In the genomic region with DNA sequence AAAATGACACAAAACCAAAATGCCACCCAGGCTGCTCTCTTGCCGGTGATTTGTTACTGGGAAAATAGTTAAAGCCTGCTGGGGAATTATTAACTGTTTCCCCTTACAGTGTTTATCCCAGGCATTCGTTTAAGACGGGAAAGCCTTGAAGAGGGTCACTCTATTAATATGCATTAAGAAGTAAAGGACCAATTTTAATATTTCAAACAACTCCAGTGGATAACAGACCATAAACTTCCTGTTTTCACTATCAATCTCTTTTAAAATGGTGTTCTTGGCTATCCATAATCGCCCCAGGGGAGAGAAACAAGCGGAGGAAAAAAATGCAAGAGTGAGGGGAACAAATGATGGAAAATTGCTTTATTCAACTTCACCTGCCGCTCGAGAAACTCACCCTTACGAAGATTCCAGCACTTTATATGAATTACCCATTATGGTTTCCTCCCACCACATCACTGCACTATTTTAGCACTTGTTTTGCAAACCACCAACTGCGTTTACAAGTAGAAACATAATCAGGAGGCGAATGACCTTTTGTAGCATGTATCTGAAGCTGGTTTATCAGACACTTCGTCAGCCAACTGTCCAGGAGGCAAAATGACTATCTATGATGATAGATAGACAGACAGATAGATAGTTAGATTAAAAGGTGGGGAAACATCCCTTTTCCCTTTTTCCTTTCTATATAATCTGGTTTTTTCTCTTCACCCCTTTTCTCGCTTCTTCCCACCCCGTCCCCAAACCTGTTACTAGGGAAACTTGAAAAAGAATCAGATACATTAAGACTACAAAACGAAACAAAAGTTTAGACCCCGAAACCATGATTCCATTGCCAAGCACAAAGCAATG, we compare ENCODE assay signal across 8 cellular contexts. TPM values are rescaled to one million over a fixed set of nuclear protein-coding genes. Genes with fewer than 3 reads are reported as not detected.
DNase-seq lines count a peak whose midpoint lies in the region; ATAC-seq and TF ChIP-seq lines count a peak whose summit lies in the region.

No MANE protein-coding gene starts in this region.

- no peak for TF ChIP-seq CTCF in heart right ventricle (IDR thresholded peaks at IDR 0.05)
- no peak for TF ChIP-seq CTCF in astrocyte of the cerebellum (IDR thresholded peaks at IDR 0.05; ENCODE audit: low read depth, low read length, missing control alignments)
- TF ChIP-seq CTCF in lung (IDR thresholded peaks at IDR 0.05; ENCODE audit: control extremely low read depth, extremely low read depth): no peak
- TF ChIP-seq CTCF in uterus (IDR thresholded peaks at IDR 0.05): no peak

- no peaks in the 10 kb centered on the region for H3K36me3 ChIP-seq in heart right ventricle
- no peaks in the 10 kb centered on the region for H3K36me3 ChIP-seq in lung (ENCODE audit: control insufficient read depth in 2 of 2, insufficient read depth in 2 of 2, low read length in 2 of 2)
- H3K36me3 ChIP-seq in uterus: no peaks in the 10 kb centered on the region

- intact Hi-C loops in heart right ventricle (cut with DNase I) (loop anchor here in 5 of 10 donors (10.0 kb wide), 3 partner anchors 141 to 341 kb away; no protein-coding TSS in a partner anchor), Right ventricle myocardium superior (cut with DNase I) (no loop called here), uterus (cut with DNase I; ENCODE audit: low total_unique reads) (no loop called here)

- peaks cover 0 to 19% (median 0%) of the 10 kb centered on the region in 9 donors for H3K4me1 ChIP-seq in heart right ventricle
- H3K4me1 ChIP-seq in lung (ENCODE audit: control insufficient read depth in 2 of 2, insufficient read depth in 2 of 2, low read length in 2 of 2): no peaks in the 10 kb centered on the region
- no peaks in the 10 kb centered on the region for H3K4me1 ChIP-seq in uterus

- no peak for TF ChIP-seq POLR2A in uterus (IDR thresholded peaks at IDR 0.05)

- WGBS in heart right ventricle, 2 donors: 8 to 14% methylated on average over 15 of the region's 15 CpGs
- 12 to 15% methylated on average over 15 of the region's 15 CpGs for WGBS in lung, 2 donors

- peak overlapping the region; percentile 42 to 72 (median 66) for H3K4me3 ChIP-seq in heart right ventricle
- peak overlapping the region; percentile 68 for H3K4me3 ChIP-seq in astrocyte of the cerebellum (ENCODE audit: low read depth, low read length)
- peak overlapping the region; percentile 65 for H3K4me3 ChIP-seq in lung
- H3K4me3 ChIP-seq in uterus: peak overlapping the region; percentile 70 to 76

- H3K27ac ChIP-seq in heart right ventricle (peak overlapping the region; percentile 33 to 82 (median 76)), lung (ENCODE audit: low read depth in 1 of 2, low read length in 1 of 2) (peak overlapping the region; percentile 53 to 77), uterus (peak overlapping the region; percentile 87 to 91)

- in situ Hi-C loops in astrocyte of the cerebellum (cut with HindIII; ENCODE audit: low sequenced_read_pairs): no loop called here

- H3K9me3 ChIP-seq in heart right ventricle: no peaks in the 10 kb centered on the region
- no peaks in the 10 kb centered on the region for H3K9me3 ChIP-seq in lung (ENCODE audit: control insufficient read depth in 2 of 2, insufficient read depth in 1 of 2, low read length in 1 of 2)
- H3K9me3 ChIP-seq in uterus: no peaks in the 10 kb centered on the region

- H3K27me3 ChIP-seq in heart right ventricle (peaks cover 0 to 67% (median 10%) of the 10 kb centered on the region in 7 donors), lung (ENCODE audit: control insufficient read depth, insufficient read depth) (no peaks in the 10 kb centered on the region), uterus (no peaks in the 10 kb centered on the region)

- DNase-seq in heart right ventricle (no peak), Right ventricle myocardium superior (no peak), astrocyte of the cerebellum (ENCODE audit: low read depth) (no peak), lung (ENCODE audit: low spot score) (no peak), uterus (no peak), mesenteric fat pad (ENCODE audit: low spot score) (no peak)

- ATAC-seq in heart right ventricle (no peak), Right ventricle myocardium superior (ENCODE audit: poor library complexity) (no peak), lung (ENCODE audit: insufficient read depth, low FRiP score) (no peak), HG02798 (IDR thresholded peaks at IDR 0.05; ENCODE audit: poor library complexity, unreplicated experiment) (no peak), HG02885 (IDR thresholded peaks at IDR 0.05; ENCODE audit: poor library complexity, unreplicated experiment) (no peak)

RNA-seq across cellular contexts. Expression of a gene that starts 1.2 kb away (rescaled TPM):
- total RNA-seq in heart right ventricle (1 to 10 TPM in 4 of 10 donors, under 1 TPM in 6; 0.47 to 1.7 (median 0.79) TPM), Right ventricle myocardium superior (2.0 TPM), lung (10 to 100 TPM in 1 of 2 donors, 1 to 10 TPM in 1; 3.3 to 24.6 TPM), uterus (10 to 100 TPM in 1 of 4 donors, 1 to 10 TPM in 3; 5.3 to 15.6 (median 7.6) TPM), mesenteric fat pad (0.74 TPM)
- polyA plus RNA-seq in heart right ventricle (1 to 10 TPM in 1 of 2 donors, under 1 TPM in 1; 0.77 to 2.1 TPM), lung (under 1 TPM; 0.47 to 0.56 TPM)
